In genomic region chr17:39081851-39082250, GRCh38 we compare ENCODE assay signal across 29 cellular contexts.
DNase-seq lines count a peak whose midpoint lies in the region; ATAC-seq and TF ChIP-seq lines count a peak whose summit lies in the region.
"Had no signal": no experiment of that assay in that cellular context is flagged by ENCODE, and none has a peak within 500 bp of the region (broad histone marks: within the 10 kb centered on the region; RNA-seq: fewer than 3 reads in every experiment).

No MANE protein-coding gene starts in this region.

- WGBS in heart right ventricle, 2 donors: 74 to 76% methylated on average over 1 of the region's 1 CpG
- WGBS in mesenchymal stem cell: 65% methylated on average over 1 of the region's 1 CpG
- WGBS in transverse colon (ENCODE audit: low coverage in 1 of 2), 2 donors: 94% methylated on average over 1 of the region's 1 CpG; no CpG with 5 or more reads in 1 of the 2 donors

- H3K18ac ChIP-seq in mesenchymal stem cell (ENCODE audit: low read depth in 1 of 2, low read length in 2 of 2): peak overlapping the region in 1 of 2 experiments; percentile 84

- no peak overlapping the region for H2BK12ac ChIP-seq in mesenchymal stem cell (ENCODE audit: low read length in 2 of 2)

- no peak overlapping the region for H3K4ac ChIP-seq in mesenchymal stem cell (ENCODE audit: low read depth in 1 of 2, low read length in 2 of 2)

- H2AFZ ChIP-seq in mesenchymal stem cell (ENCODE audit: low read depth, low read length): no peak overlapping the region
- H2AFZ ChIP-seq: hepatocyte, neural progenitor cell, parathyroid adenoma had no signal

- intact Hi-C loops in heart right ventricle (cut with DNase I): loop anchor here in 3 of 10 donors (5.0 to 10.0 kb wide), 2 partner anchors 53 to 70 kb away; partner anchors contain the start of gene PLXDC1 (in 1 of the 3)
- intact Hi-C loops in left cardiac atrium (cut with DNase I): loop anchor here in 1 of 2 donors (10.0 kb wide), 1 partner anchor 53 kb away; no protein-coding TSS in a partner anchor
- intact Hi-C loops in transverse colon (cut with DNase I; ENCODE audit: low total_unique reads): no loop called here
- intact Hi-C loops in activated CD8-positive, alpha-beta T cell treated with anti-CD3 and anti-CD28 coated beads for 36 hours (cut with micrococcal nuclease): no loop called here

- H2AK5ac ChIP-seq in mesenchymal stem cell (ENCODE audit: low read length, severe bottlenecking): no peak overlapping the region

- no peak overlapping the region for H3K4me2 ChIP-seq in mesenchymal stem cell (ENCODE audit: low read length, poor library complexity, severe bottlenecking)
- H3K4me2 ChIP-seq: hepatocyte, neural progenitor cell had no signal

- H3K4me3 Mint-ChIP-seq in activated CD8-positive, alpha-beta T cell treated with anti-CD3 and anti-CD28 coated beads for 36 hours: no peak overlapping the region
- H3K4me3 Mint-ChIP-seq: activated CD4-positive, alpha-beta T cell treated with anti-CD3 and anti-CD28 coated beads, Interleukin-2, amount 10 ng/mL, durations not matched to agents 7 days and 5 days; B cell; memory B cell; neural progenitor cell had no signal

- H3K79me1 ChIP-seq in mesenchymal stem cell (replicated peaks; ENCODE audit: low read length, poor library complexity, severe bottlenecking): no peaks in the 10 kb centered on the region

- H3K36me3 ChIP-seq in heart right ventricle: peaks cover 0 to 33% (median 0%) of the 10 kb centered on the region in 9 donors
- H3K36me3 ChIP-seq in WERI-Rb-1: no peaks in the 10 kb centered on the region
- peaks cover 7 to 27% of the 10 kb centered on the region in 2 experiments for H3K36me3 ChIP-seq in mesenchymal stem cell (ENCODE audit: control insufficient read depth in 1 of 2, insufficient read depth in 2 of 2, low read depth in 1 of 2, low read length in 2 of 2)
- H3K36me3 ChIP-seq in transverse colon: no peaks in the 10 kb centered on the region
- H3K36me3 ChIP-seq: neural progenitor cell, Peyer's patch, tibial artery had no signal

- TF ChIP-seq CTCF in heart right ventricle (IDR thresholded peaks at IDR 0.05) (no peak), WERI-Rb-1 (IDR thresholded peaks at IDR 0.05; ENCODE audit: low read depth, low read length) (no peak), transverse colon (IDR thresholded peaks at IDR 0.05) (no peak)
- TF ChIP-seq CTCF in activated CD8-positive, alpha-beta T cell treated with anti-CD3 and anti-CD28 coated beads for 36 hours (IDR thresholded peaks at IDR 0.05): no peak

- peak overlapping the region; percentile 43 for H4K8ac ChIP-seq in mesenchymal stem cell (ENCODE audit: low read length)

- no peak overlapping the region for H4K91ac ChIP-seq in mesenchymal stem cell (ENCODE audit: low read length)

- DNase-seq in heart right ventricle: no peak
- no peak for DNase-seq in left cardiac atrium
- no peak for DNase-seq in WERI-Rb-1
- no peak for DNase-seq in mesenchymal stem cell
- no peak for DNase-seq in transverse colon
- DNase-seq in mucosa of gallbladder (ENCODE audit: low spot score): no peak
- DNase-seq in activated CD8-positive, alpha-beta T cell treated with anti-CD3 and anti-CD28 coated beads for 36 hours: no peak
- DNase-seq: activated CD4-positive, alpha-beta T cell treated with anti-CD3 and anti-CD28 coated beads, Interleukin-2, amount 10 ng/mL, durations not matched to agents 7 days and 5 days; activated naive CD4-positive, alpha-beta T cell treated with Interleukin-2 at 50 U/mL for 16 hours; activated T-cell treated with anti-CD3 and anti-CD28 coated beads, Interleukin-2, amount 50 U/mL, for 48 hours; body of pancreas; cerebellar nuclear complex; EL; foreskin keratinocyte; NCI-H2029 treated with DMSO at 0.1 percent for 48 hours; NCI-H226; NCI-H748 treated with DMSO at 0.1 percent for 48 hours; Peyer's patch; SIG-M5; stimulated activated CD4-positive, alpha-beta T cell treated with anti-CD3 and anti-CD28 coated beads, Interleukin-4, amount 100 ng/mL, for 1 hour; tibial artery had no signal

- peak in 1 of 8 donors; percentile 4 for ATAC-seq in heart right ventricle
- no peak for ATAC-seq in left cardiac atrium
- ATAC-seq in activated CD8-positive, alpha-beta T cell treated with anti-CD3 and anti-CD28 coated beads for 36 hours: no peak
- ATAC-seq in GM21717 (IDR thresholded peaks at IDR 0.05; ENCODE audit: unreplicated experiment): no peak
- ATAC-seq: esophagus mucosa, foreskin keratinocyte had no signal

- H3K27ac ChIP-seq in heart right ventricle (peak overlapping the region in 9 of 10 donors; percentile 3 to 91 (median 72)), WERI-Rb-1 (peak overlapping the region; percentile 28), mesenchymal stem cell (ENCODE audit: low read length, poor library complexity, severe bottlenecking) (no peak overlapping the region), transverse colon (peak overlapping the region in 3 of 4 donors; percentile 28 to 40 (median 29))
- H3K27ac ChIP-seq: foreskin keratinocyte, hepatocyte, HL-60, neural progenitor cell, parathyroid adenoma, tibial artery had no signal

- CTCF ChIA-PET in activated CD8-positive, alpha-beta T cell treated with anti-CD3 and anti-CD28 coated beads for 36 hours (lab: Charles Lee): interaction anchor here (2.1 kb wide), 1 partner anchor 93 kb away, joined by 9 read pairs; no protein-coding TSS in a partner anchor

- TF ChIP-seq EP300 in transverse colon (IDR thresholded peaks at IDR 0.05; ENCODE audit: low read depth): no peak

- H3K9ac ChIP-seq in mesenchymal stem cell (ENCODE audit: low read length): peak overlapping the region; percentile 7
- H3K9ac ChIP-seq: neural progenitor cell, parathyroid adenoma had no signal

- no peak overlapping the region for H3K4me3 ChIP-seq in heart right ventricle
- H3K4me3 ChIP-seq in WERI-Rb-1 (ENCODE audit: low read depth, low read length): no peak overlapping the region
- H3K4me3 ChIP-seq in mesenchymal stem cell (ENCODE audit: insufficient read depth in 1 of 2, low read depth in 1 of 2, low read length in 2 of 2): no peak overlapping the region
- no peak overlapping the region for H3K4me3 ChIP-seq in transverse colon
- H3K4me3 ChIP-seq: body of pancreas, hepatocyte, neural progenitor cell, Peyer's patch, tibial artery had no signal

- no peaks in the 10 kb centered on the region for H3K9me3 Mint-ChIP-seq in activated CD8-positive, alpha-beta T cell treated with anti-CD3 and anti-CD28 coated beads for 36 hours
- H3K9me3 Mint-ChIP-seq: activated CD4-positive, alpha-beta T cell treated with anti-CD3 and anti-CD28 coated beads, Interleukin-2, amount 10 ng/mL, durations not matched to agents 7 days and 5 days; memory B cell; neural progenitor cell had no signal

- POLR2A ChIA-PET in activated CD8-positive, alpha-beta T cell treated with anti-CD3 and anti-CD28 coated beads for 36 hours (lab: Charles Lee): no interaction called here

- no peak overlapping the region for H3K27ac Mint-ChIP-seq in activated CD8-positive, alpha-beta T cell treated with anti-CD3 and anti-CD28 coated beads for 36 hours
- H3K27ac Mint-ChIP-seq: activated CD4-positive, alpha-beta T cell treated with anti-CD3 and anti-CD28 coated beads, Interleukin-2, amount 10 ng/mL, durations not matched to agents 7 days and 5 days; B cell; memory B cell; neural progenitor cell had no signal

- no peaks in the 10 kb centered on the region for H3K4me1 Mint-ChIP-seq in activated CD8-positive, alpha-beta T cell treated with anti-CD3 and anti-CD28 coated beads for 36 hours (ENCODE audit: low read depth)
- H3K4me1 Mint-ChIP-seq: activated CD4-positive, alpha-beta T cell treated with anti-CD3 and anti-CD28 coated beads, Interleukin-2, amount 10 ng/mL, durations not matched to agents 7 days and 5 days; B cell; memory B cell had no signal

- H3K4me1 ChIP-seq in heart right ventricle (peaks cover 11 to 56% (median 30%) of the 10 kb centered on the region in 9 donors), mesenchymal stem cell (ENCODE audit: control insufficient read depth, insufficient read depth, low read depth, low read length) (peaks cover 4% of the 10 kb centered on the region), transverse colon (peaks cover 0 to 23% (median 0%) of the 10 kb centered on the region in 4 donors)
- H3K4me1 ChIP-seq: body of pancreas, foreskin keratinocyte had no signal

- no peak overlapping the region for H3K14ac ChIP-seq in mesenchymal stem cell (ENCODE audit: low read length in 2 of 2)

- H2BK15ac ChIP-seq in mesenchymal stem cell (ENCODE audit: low read depth, poor library complexity, severe bottlenecking): no peak overlapping the region

- H2BK120ac ChIP-seq in mesenchymal stem cell (ENCODE audit: low read depth, low read length): no peak overlapping the region

- no peak overlapping the region for H3K23ac ChIP-seq in mesenchymal stem cell (ENCODE audit: low read length in 2 of 2)

- H3K9me3 ChIP-seq in heart right ventricle (no peaks in the 10 kb centered on the region), WERI-Rb-1 (ENCODE audit: severe bottlenecking) (no peaks in the 10 kb centered on the region), mesenchymal stem cell (ENCODE audit: control insufficient read depth, low read length) (no peaks in the 10 kb centered on the region), transverse colon (no peaks in the 10 kb centered on the region)
- H3K9me3 ChIP-seq: body of pancreas, Peyer's patch, tibial artery had no signal

- no peaks in the 10 kb centered on the region for H3K36me3 Mint-ChIP-seq in activated CD8-positive, alpha-beta T cell treated with anti-CD3 and anti-CD28 coated beads for 36 hours (ENCODE audit: low read depth)
- H3K36me3 Mint-ChIP-seq: memory B cell, neural progenitor cell had no signal

- TF ChIP-seq POLR2A in transverse colon (IDR thresholded peaks at IDR 0.05): no peak

- H2BK5ac ChIP-seq in mesenchymal stem cell (ENCODE audit: low read depth, low read length, poor library complexity, severe bottlenecking): no peak overlapping the region

- in situ Hi-C loops in transverse colon (cut with MboI; ENCODE audit: low pct_ligation_motif_present in 1 of 4, low pct_unique_long_range_greater_than_20kb in 1 of 4, low sequenced_read_pairs in 3 of 4): no loop called here

- no peaks in the 10 kb centered on the region for H3K27me3 Mint-ChIP-seq in activated CD8-positive, alpha-beta T cell treated with anti-CD3 and anti-CD28 coated beads for 36 hours
- H3K27me3 Mint-ChIP-seq: activated CD4-positive, alpha-beta T cell treated with anti-CD3 and anti-CD28 coated beads, Interleukin-2, amount 10 ng/mL, durations not matched to agents 7 days and 5 days; B cell had no signal

- H3K27me3 ChIP-seq in heart right ventricle (no peaks in the 10 kb centered on the region), WERI-Rb-1 (ENCODE audit: insufficient read depth, low read depth, severe bottlenecking) (no peaks in the 10 kb centered on the region), mesenchymal stem cell (ENCODE audit: control insufficient read depth in 1 of 2, insufficient read depth in 1 of 2, low read length in 2 of 2) (peaks cover 4 to 51% of the 10 kb centered on the region in 2 experiments), transverse colon (no peaks in the 10 kb centered on the region)
- H3K27me3 ChIP-seq: body of pancreas, neural progenitor cell, Peyer's patch, tibial artery had no signal
